9 cellular contexts compared by ENCODE assay signal in the genomic region with DNA sequence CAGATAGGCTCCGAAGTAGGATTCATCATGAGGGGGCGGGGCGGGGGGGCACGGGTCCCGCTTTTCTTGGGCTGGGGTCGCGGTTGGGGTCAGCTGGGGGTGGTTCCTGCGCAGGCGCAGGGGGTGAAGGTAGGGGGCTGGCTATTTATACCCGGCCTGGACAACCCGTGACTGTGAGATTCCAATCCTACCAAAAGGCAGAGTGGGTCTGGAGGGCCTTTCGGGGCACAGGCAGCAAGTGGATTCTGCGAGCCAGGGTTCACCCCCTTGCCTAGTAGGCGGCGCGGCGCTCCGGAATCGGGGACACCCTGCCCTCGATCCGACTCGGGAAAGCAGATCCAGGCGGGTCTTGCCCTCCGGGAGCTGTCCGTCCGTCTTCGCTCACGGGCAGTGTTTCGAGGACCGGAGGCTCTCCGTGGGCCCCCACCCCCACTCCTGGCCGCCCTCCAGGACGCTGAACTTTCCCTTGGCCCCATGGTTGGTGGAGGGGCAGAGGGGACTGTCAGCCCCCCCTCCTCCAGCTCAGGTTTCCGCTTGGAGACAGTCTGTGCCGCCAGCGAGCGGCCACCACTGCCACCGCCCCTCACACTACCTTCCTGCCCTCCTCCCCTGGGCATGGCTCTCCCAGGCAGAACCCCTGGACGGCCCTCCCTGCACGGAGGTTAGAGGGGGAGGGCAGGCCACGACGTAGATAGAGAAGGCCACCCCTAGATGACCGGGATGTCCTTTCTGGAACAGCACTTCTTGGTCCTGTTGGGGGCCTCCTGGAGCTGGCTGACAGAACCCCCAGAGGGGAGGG. TPM values are rescaled to one million over a fixed set of nuclear protein-coding genes. Genes with fewer than 3 reads are reported as not detected.
A peak's percentile ranks its signal among the peaks of the same experiment; 100 is the strongest.
DNase-seq lines count a peak whose midpoint lies in the region; ATAC-seq, FAIRE-seq and TF ChIP-seq lines count a peak whose summit lies in the region.
"Had no signal": no experiment of that assay in that cellular context is flagged by ENCODE, and none has a peak within 500 bp of the region (broad histone marks: within the 10 kb centered on the region; RNA-seq: fewer than 3 reads in every experiment).

No MANE protein-coding gene starts in this region.

- DNase-seq in SK-N-MC (ENCODE audit: low read depth, low spot score) (no peak), fibroblast of the aortic adventitia (ENCODE audit: low read depth) (no peak), ovary (peak; percentile 34 to 76 (median 71)), RCC 7860 (ENCODE audit: low spot score) (no peak), NCI-H2029 (lab: John Stamatoyannopoulos, UW) (no peak), midbrain (lab: John Stamatoyannopoulos, UW) (no peak)

- H3K4me1 ChIP-seq in ES-I3 (ENCODE audit: insufficient read depth, low read length), result peaks cover 3% of the 10 kb centered on the region; the same call in 1 of the 2 replicates
- H3K4me1 ChIP-seq in ovary (ENCODE audit: insufficient read depth), result peaks cover 6% of the 10 kb centered on the region

- H3K27ac ChIP-seq in SK-N-MC (no peak overlapping the region), ovary (peak overlapping the region; percentile 44 to 48)
- H3K27ac ChIP-seq: neutrophil had no signal

- no peaks in the 10 kb centered on the region for H3K27me3 ChIP-seq in ovary

- H3K9me3 ChIP-seq in ES-I3 (ENCODE audit: control insufficient read depth, insufficient read depth, low read length) (no peaks in the 10 kb centered on the region), SK-N-MC (ENCODE audit: low read depth, low read length) (no peaks in the 10 kb centered on the region), ovary (no peaks in the 10 kb centered on the region)
- H3K9me3 ChIP-seq: neutrophil had no signal

- TF ChIP-seq EP300 in ovary (IDR thresholded peaks at IDR 0.05), result no peak

- intact Hi-C loops in ovary (cut with DNase I), result loop anchor here (1.0 to 5.0 kb wide), 4 partner anchors 13 to 65 kb away; a partner anchor contains a TSS

- TF ChIP-seq CTCF in fibroblast of the aortic adventitia (IDR thresholded peaks at IDR 0.05; ENCODE audit: insufficient read depth, low read length) (no peak), ovary (IDR thresholded peaks at IDR 0.05) (no peak)

- peak overlapping the region; percentile 87 for H3K4me3 ChIP-seq in SK-N-MC
- H3K4me3 ChIP-seq in fibroblast of the aortic adventitia (ENCODE audit: low read depth, low read length), result peak overlapping the region; percentile 54
- peak overlapping the region; percentile 37 for H3K4me3 ChIP-seq in ovary

- no peak for FAIRE-seq in RCC 7860 (lab: Jason Lieb, UNC)

- peak overlapping the region; percentile 67 for H3K9ac ChIP-seq in ES-I3 (ENCODE audit: low read depth, low read length)
- H3K9ac ChIP-seq in SK-N-MC (ENCODE audit: insufficient read length), result peak overlapping the region; percentile 64

- no peak for ATAC-seq in GM21390 (IDR thresholded peaks at IDR 0.05; ENCODE audit: unreplicated experiment)

- 5 to 9% (median 6%) methylated on average over 42 to 43 of the region's 43 CpGs for WGBS in ovary, 3 donors

- no peak for TF ChIP-seq POLR2A in ovary (IDR thresholded peaks at IDR 0.05)

- H3K36me3 ChIP-seq in ES-I3 (ENCODE audit: insufficient read depth, low read length), result no peaks in the 10 kb centered on the region
- H3K36me3 ChIP-seq in SK-N-MC (ENCODE audit: insufficient read depth, low read length), result no peaks in the 10 kb centered on the region
- no peaks in the 10 kb centered on the region for H3K36me3 ChIP-seq in ovary
- H3K36me3 ChIP-seq: neutrophil had no signal

RNA-seq across cellular contexts. Expression of a gene that starts 0.6 kb away (rescaled TPM):
- total RNA-seq in fibroblast of the aortic adventitia (ENCODE audit: low replicate concordance), result 0.18 TPM in 1 of 2 replicates, not detected in the other
- total RNA-seq in ovary, result 1 to 10 TPM in 6 of 7 donors, under 1 TPM in 1; 0.83 to 9.8 (median 2.3) TPM
- 1 to 10 TPM; 3.4 to 4.1 TPM for polyA plus RNA-seq in ovary

RNA-seq across cellular contexts. Expression of a gene that starts 12.3 kb away (rescaled TPM):
- total RNA-seq in fibroblast of the aortic adventitia (ENCODE audit: low replicate concordance), result not detected in 2 replicates
- 1 to 10 TPM in 2 of 7 donors, under 1 TPM in 2, not detected in 3; 0.30 to 1.8 (median 0.98) TPM for total RNA-seq in ovary
- under 1 TPM; 0.33 to 0.80 TPM for polyA plus RNA-seq in ovary

RNA-seq across cellular contexts. Expression of a gene that starts 19.9 kb away (rescaled TPM):
- total RNA-seq in fibroblast of the aortic adventitia (ENCODE audit: low replicate concordance) (3.0 TPM in 1 of 2 replicates, not detected in the other), ovary (100 to 1,000 TPM in 1 of 7 donors, 1 to 10 TPM in 4, under 1 TPM in 1, not detected in 1; 0.53 to 102 (median 6.3) TPM)
- 1 to 10 TPM in 1 of 2 donors, under 1 TPM in 1; 0.27 to 1.1 TPM for polyA plus RNA-seq in ovary

RNA-seq across cellular contexts. Expression of a gene that starts 25.3 kb away (rescaled TPM):
- total RNA-seq in fibroblast of the aortic adventitia (ENCODE audit: low replicate concordance), result 78.3 and 1,006 TPM in 2 replicates
- 100 to 1,000 TPM in 5 of 7 donors, 10 to 100 TPM in 2; 55.9 to 302 (median 229) TPM for total RNA-seq in ovary
- 100 to 1,000 TPM; 182 to 258 TPM for polyA plus RNA-seq in ovary

RNA-seq across cellular contexts. Expression of a gene that starts 30.1 kb away (rescaled TPM):
- 31.6 and 35.6 TPM in 2 replicates for total RNA-seq in fibroblast of the aortic adventitia (ENCODE audit: low replicate concordance)
- total RNA-seq in ovary, result 10 to 100 TPM; 18.7 to 55.7 (median 40.6) TPM
- 10 to 100 TPM; 35.1 to 56.0 TPM for polyA plus RNA-seq in ovary

Comparison
In these comparisons a context has a peak if more than half of its experiments do, and no peak if none do; other contexts are left out.
1. DNase-seq: peak in ovary (5 of 5); none in SK-N-MC (single experiment), fibroblast of the aortic adventitia (single experiment), RCC 7860 (single experiment), NCI-H2029 (single experiment) and midbrain (single experiment).
2. H3K4me3 ChIP-seq: peak in every context shown above with its lines; median percentile 87 in SK-N-MC; 54 in fibroblast of the aortic adventitia; 37 in ovary.